ENCODE assay signal across 9 cellular contexts in the genomic region with DNA sequence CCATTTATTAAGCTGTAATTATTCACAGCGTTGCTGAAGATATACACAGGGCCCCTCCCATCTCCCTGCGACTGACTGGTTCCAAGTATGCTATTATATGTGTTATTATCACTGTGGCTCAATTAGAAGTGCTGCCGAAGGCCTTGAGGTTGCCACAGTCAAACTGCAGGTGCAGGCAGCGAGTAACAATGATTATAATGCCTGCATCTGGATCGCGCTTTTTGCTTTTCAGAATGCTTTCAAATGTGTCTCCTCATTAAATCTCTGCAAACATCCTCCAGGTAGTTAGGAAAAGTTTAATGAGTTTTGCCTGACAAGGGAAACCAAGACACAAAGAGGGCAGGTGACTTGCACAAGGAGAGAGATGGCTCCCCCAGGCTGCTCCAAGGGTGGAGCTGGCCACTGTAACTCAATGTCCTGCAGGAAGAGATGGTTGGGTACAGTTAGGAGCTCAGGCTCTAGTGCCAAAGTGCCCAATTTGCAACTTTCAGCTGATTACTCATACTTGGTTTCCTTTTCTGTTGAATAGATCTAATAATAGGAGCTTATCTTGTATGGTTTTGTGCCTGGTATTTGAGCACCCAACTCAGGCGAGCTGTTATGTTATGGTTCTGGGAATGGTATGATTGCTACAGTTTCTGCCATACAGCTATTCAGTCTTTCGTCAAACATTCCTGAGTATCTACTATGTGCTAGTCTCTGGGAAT. TPM values are rescaled to one million over a fixed set of nuclear protein-coding genes. Genes with fewer than 3 reads are reported as not detected.
DNase-seq lines count a peak whose midpoint lies in the region; ATAC-seq and TF ChIP-seq lines count a peak whose summit lies in the region.
"Had no signal": no experiment of that assay in that cellular context is flagged by ENCODE, and none has a peak within 500 bp of the region (broad histone marks: within the 10 kb centered on the region; RNA-seq: fewer than 3 reads in every experiment).

No MANE protein-coding gene starts in this region.

- no peaks in the 10 kb centered on the region for H3K9me3 Mint-ChIP-seq in activated T-cell treated with anti-CD3 and anti-CD28 coated beads, Interleukin-2, amount 50 U/mL, for 72 hours

- peak overlapping the region; percentile 63 for H3K27ac Mint-ChIP-seq in activated T-cell treated with anti-CD3 and anti-CD28 coated beads, Interleukin-2, amount 50 U/mL, for 72 hours

- peak overlapping the region; percentile 66 for H3K4me3 ChIP-seq in GM12864 (ENCODE audit: low read depth, low read length)
- peak overlapping the region; percentile 6 to 11 for H3K4me3 ChIP-seq in mucosa of rectum (ENCODE audit: low read length in 2 of 2)
- H3K4me3 ChIP-seq in hepatocyte = no peak overlapping the region

- H3K4me1 ChIP-seq in mucosa of rectum (ENCODE audit: control insufficient read depth in 2 of 2, insufficient read depth in 2 of 2, low read length in 2 of 2) (peaks cover 41 to 44% of the 10 kb centered on the region in 2 donors), hepatocyte (ENCODE audit: insufficient read depth) (peaks cover 23% of the 10 kb centered on the region)

- no peak for DNase-seq in GM12864 (ENCODE audit: low read depth)
- no peak for DNase-seq in activated T-cell treated with anti-CD3 and anti-CD28 coated beads, Interleukin-2, amount 50 U/mL, for 72 hours
- DNase-seq in hepatocyte (ENCODE audit: low spot score) = no peak
- DNase-seq in NCI-H187 treated with DMSO at 0.1 percent for 48 hours (lab: John Stamatoyannopoulos, UW) = no peak

- no peaks in the 10 kb centered on the region for H3K36me3 Mint-ChIP-seq in activated T-cell treated with anti-CD3 and anti-CD28 coated beads, Interleukin-2, amount 50 U/mL, for 72 hours (ENCODE audit: insufficient read depth in 2 of 2)

- H3K9me3 ChIP-seq in mucosa of rectum (ENCODE audit: control insufficient read depth in 2 of 2, low read length in 2 of 2) (no peaks in the 10 kb centered on the region), hepatocyte (ENCODE audit: low read depth) (no peaks in the 10 kb centered on the region)

- H3K4me2 ChIP-seq in hepatocyte = no peak overlapping the region

- no peak overlapping the region for H2AFZ ChIP-seq in hepatocyte

- H3K27ac ChIP-seq in mucosa of rectum (ENCODE audit: low read depth in 2 of 2, low read length in 2 of 2) (peak overlapping the region; percentile 53 to 82), hepatocyte (no peak overlapping the region)

- ATAC-seq in HG03460 (IDR thresholded peaks at IDR 0.05; ENCODE audit: unreplicated experiment) (peak; percentile 21), HG03457 (IDR thresholded peaks at IDR 0.05; ENCODE audit: unreplicated experiment) (no peak), HG02885 (IDR thresholded peaks at IDR 0.05; ENCODE audit: poor library complexity, unreplicated experiment) (no peak)
- ATAC-seq in activated T-cell treated with anti-CD3 and anti-CD28 coated beads, Interleukin-2, amount 50 U/mL, for 72 hours (replicated peaks in 1 of 2) = no peak
- ATAC-seq: HCT116 had no signal

- H3K79me2 ChIP-seq in hepatocyte = no peaks in the 10 kb centered on the region

- TF ChIP-seq CTCF in GM12864 (IDR thresholded peaks at IDR 0.05; ENCODE audit: low read depth, low read length, missing control alignments) (no peak), hepatocyte (IDR thresholded peaks at IDR 0.05; ENCODE audit: poor library complexity) (no peak)

- H3K36me3 ChIP-seq in mucosa of rectum (ENCODE audit: control insufficient read depth in 2 of 2, insufficient read depth in 2 of 2, low read length in 2 of 2) (no peaks in the 10 kb centered on the region), hepatocyte (replicated peaks; ENCODE audit: insufficient read depth, low read depth) (no peaks in the 10 kb centered on the region)

- H3K27me3 ChIP-seq in mucosa of rectum (ENCODE audit: control insufficient read depth in 2 of 2, insufficient read depth in 2 of 2, low read length in 2 of 2) (no peaks in the 10 kb centered on the region), hepatocyte (no peaks in the 10 kb centered on the region)

- H3K4me1 Mint-ChIP-seq in activated T-cell treated with anti-CD3 and anti-CD28 coated beads, Interleukin-2, amount 50 U/mL, for 72 hours (ENCODE audit: low read depth) = peaks cover 70% of the 10 kb centered on the region

- no peaks in the 10 kb centered on the region for H4K20me1 ChIP-seq in hepatocyte (ENCODE audit: insufficient read depth, poor library complexity, severe bottlenecking)

- H3K27me3 Mint-ChIP-seq in activated T-cell treated with anti-CD3 and anti-CD28 coated beads, Interleukin-2, amount 50 U/mL, for 72 hours (ENCODE audit: low read depth) = no peaks in the 10 kb centered on the region

- H3K9ac ChIP-seq in mucosa of rectum (ENCODE audit: low read depth in 1 of 2, low read length in 2 of 2) = no peak overlapping the region

- H3K4me3 Mint-ChIP-seq in activated T-cell treated with anti-CD3 and anti-CD28 coated beads, Interleukin-2, amount 50 U/mL, for 72 hours = peak overlapping the region; percentile 74 to 78

- 90% methylated on average over 8 of the region's 8 CpGs for WGBS in hepatocyte (ENCODE audit: low lambda C conversion rate, missing lambda C conversion rate)

- no peaks in the 10 kb centered on the region for H3K9me2 ChIP-seq in hepatocyte (replicated peaks; ENCODE audit: insufficient read depth)

RNA-seq across cellular contexts. Expression of gene SYNE3, which starts 1.7 kb away (rescaled TPM):
- 10 to 100 TPM; 59.9 to 66.2 TPM for total RNA-seq in activated T-cell treated with anti-CD3 and anti-CD28 coated beads, Interleukin-2, amount 50 U/mL, for 72 hours
- total RNA-seq in hepatocyte = 2.0 and 2.4 TPM in 2 replicates
- 0.16 and 1.3 TPM in 2 replicates for polyA plus RNA-seq in hepatocyte

RNA-seq across cellular contexts. Expression of gene GLRX5, which starts 16.7 kb away (rescaled TPM):
- 10 to 100 TPM; 23.1 to 26.3 TPM for total RNA-seq in activated T-cell treated with anti-CD3 and anti-CD28 coated beads, Interleukin-2, amount 50 U/mL, for 72 hours
- total RNA-seq in hepatocyte = 50.0 and 63.5 TPM in 2 replicates
- polyA plus RNA-seq in hepatocyte = 94.5 and 105 TPM in 2 replicates

Comparison
In these comparisons a context has a peak if more than half of its experiments do, and no peak if none do; other contexts are left out.
1. RNA of gene SYNE3, which starts 1.7 kb away (total RNA-seq): 59.9 to 66.2 TPM in activated T-cell treated with anti-CD3 and anti-CD28 coated beads, Interleukin-2, amount 50 U/mL, for 72 hours; 2.0 to 2.4 TPM in hepatocyte; every median in the first group is over 10 times any median in the second.